ENCODE assay signal across 8 cellular contexts in the genomic region with DNA sequence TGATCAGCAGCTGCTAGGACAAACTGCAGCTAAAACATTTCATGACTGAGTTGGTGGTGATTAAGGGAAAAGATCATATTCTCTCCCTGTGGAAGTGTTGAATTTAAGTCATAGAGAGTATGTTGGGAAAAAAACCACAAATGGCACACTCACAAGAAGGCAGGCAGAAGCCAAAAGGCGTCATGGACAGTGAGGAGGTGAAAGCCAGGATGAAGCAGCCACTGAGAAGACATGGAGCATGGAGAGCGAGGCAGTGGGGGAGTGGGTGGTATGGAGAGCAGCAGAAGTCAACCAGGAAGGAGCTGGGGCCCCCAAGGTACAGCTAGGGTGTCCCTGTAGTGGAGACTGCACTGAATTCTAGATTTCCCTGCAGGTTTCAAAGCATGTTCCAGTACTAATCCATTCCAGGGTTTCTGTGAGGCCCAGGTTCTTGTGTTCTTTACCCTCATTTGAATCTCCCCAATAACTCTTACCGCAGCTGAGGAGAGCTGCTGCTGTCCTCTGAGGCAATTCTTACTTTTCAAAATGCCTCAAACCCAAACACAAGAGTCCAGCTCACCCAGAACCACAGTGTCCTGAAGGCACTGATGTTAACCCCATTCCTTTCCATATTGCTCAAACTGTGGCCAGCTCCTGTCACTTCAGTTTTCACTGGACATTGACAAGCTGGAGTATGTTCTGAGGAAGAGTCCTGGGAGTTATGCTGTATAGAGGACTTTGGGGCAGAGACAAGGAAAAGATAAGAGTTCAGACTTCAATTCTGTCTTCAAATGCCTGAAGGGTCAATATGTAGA.
DNase-seq lines count a peak whose midpoint lies in the region; ATAC-seq and TF ChIP-seq lines count a peak whose summit lies in the region.

No MANE protein-coding gene starts in this region.

- no peaks in the 10 kb centered on the region for H3K36me3 ChIP-seq in duodenal mucosa (ENCODE audit: control insufficient read depth in 1 of 2, insufficient read depth in 2 of 2, low read length in 2 of 2)
- H3K36me3 ChIP-seq in sigmoid colon = no peaks in the 10 kb centered on the region

- H3K27ac ChIP-seq in duodenal mucosa (ENCODE audit: low read depth, low read length) = peak overlapping the region; percentile 27
- H3K27ac ChIP-seq in sigmoid colon = peak overlapping the region in 2 of 4 donors; percentile 17 to 29

- H3K9me3 ChIP-seq in duodenal mucosa (ENCODE audit: control insufficient read depth in 1 of 2, low read length in 2 of 2) (no peaks in the 10 kb centered on the region), sigmoid colon (peaks cover 0 to 4% (median 0%) of the 10 kb centered on the region in 4 donors)

- intact Hi-C loops in sigmoid colon (cut with DNase I) (no loop called here), left colon (cut with DNase I, micrococcal nuclease) (no loop called here)

- H3K9ac ChIP-seq in duodenal mucosa (ENCODE audit: low read depth in 1 of 2, low read length in 2 of 2) = peak overlapping the region in 1 of 2 donors; percentile 19

- no peaks in the 10 kb centered on the region for H3K27me3 ChIP-seq in duodenal mucosa (ENCODE audit: control insufficient read depth in 1 of 2, insufficient read depth in 2 of 2, low read length in 2 of 2)
- peaks cover 0 to 4% (median 4%) of the 10 kb centered on the region in 3 donors for H3K27me3 ChIP-seq in sigmoid colon

- ATAC-seq in HG03442 (IDR thresholded peaks at IDR 0.05; ENCODE audit: unreplicated experiment) (peak; percentile 54), left colon (no peak)

- TF ChIP-seq CTCF in GM20000 (IDR thresholded peaks at IDR 0.05; ENCODE audit: extremely low read depth, missing control alignments) = no peak
- TF ChIP-seq CTCF in sigmoid colon (IDR thresholded peaks at IDR 0.05) = no peak

- peak overlapping the region in 1 of 2 donors; percentile 31 for H3K4me3 ChIP-seq in duodenal mucosa (ENCODE audit: low read depth in 1 of 2, low read length in 2 of 2)
- no peak overlapping the region for H3K4me3 ChIP-seq in sigmoid colon

- no peak for TF ChIP-seq EP300 in sigmoid colon (IDR thresholded peaks at IDR 0.05)

- WGBS in sigmoid colon, 2 donors = 32 to 37% methylated on average over 3 of the region's 3 CpGs

- H3K4me1 ChIP-seq in duodenal mucosa (ENCODE audit: control insufficient read depth in 1 of 2, insufficient read depth in 2 of 2, low read length in 2 of 2) (peaks cover 32 to 37% of the 10 kb centered on the region in 2 donors), sigmoid colon (peaks cover 0 to 2% (median 0%) of the 10 kb centered on the region in 4 donors)

- DNase-seq in DMS79 (lab: John Stamatoyannopoulos, UW) (peak; percentile 29), GM20000 (ENCODE audit: low spot score) (peak; percentile 32), sigmoid colon (no peak), cerebellar nuclear complex (lab: John Stamatoyannopoulos, UW) (no peak), left colon (no peak)
- DNase-seq in stimulated activated naive CD4-positive, alpha-beta T cell (lab: John Stamatoyannopoulos, UW) = no peak

- no peak for TF ChIP-seq POLR2A in sigmoid colon (IDR thresholded peaks at IDR 0.05)

Comparison
In these comparisons a context has a peak if more than half of its experiments do, and no peak if none do; other contexts are left out.
1. DNase-seq: peak in DMS79 (single experiment) and GM20000 (single experiment); none in stimulated activated naive CD4-positive, alpha-beta T cell (0 of 6), sigmoid colon (single experiment), cerebellar nuclear complex (0 of 2) and left colon (0 of 2).